1 cellular context compared by ENCODE assay signal in genomic region chr6:169738972-169739529, GRCh38.
TF ChIP-seq lines count a peak whose summit lies in the region.

No MANE protein-coding gene starts in this region.

TF ChIP-seq in HEK293, 187 proteins besides CTCF, POLR2A, EP300 and RAD21 (continued from another document and continues in another):
- TF ChIP-seq PRDM10 (tag by site-specific recombination; IDR thresholded peaks at IDR 0.05), result 0 out of 2 replicates have a peak, but pooled peaks have one; percentile 48
- TF ChIP-seq HOXC10 (CRISPR knock-in tag; IDR thresholded peaks at IDR 0.05), result no peak
- TF ChIP-seq ZNF2 (tag by site-specific recombination; IDR thresholded peaks at IDR 0.05), result no peak
- no peak for TF ChIP-seq ZNF121 (tag by site-specific recombination; IDR thresholded peaks at IDR 0.05)
- no peak for TF ChIP-seq ZNF48 (tag by site-specific recombination; IDR thresholded peaks at IDR 0.05)
- TF ChIP-seq OVOL3 (tag by site-specific recombination; IDR thresholded peaks at IDR 0.05), result no peak
- no peak for TF ChIP-seq PBX3 (CRISPR knock-in tag; IDR thresholded peaks at IDR 0.05)
- no peak for TF ChIP-seq ELK4 (IDR thresholded peaks at IDR 0.05; ENCODE audit: borderline replicate concordance, low read depth, low read length)
- TF ChIP-seq, protein P1, sequence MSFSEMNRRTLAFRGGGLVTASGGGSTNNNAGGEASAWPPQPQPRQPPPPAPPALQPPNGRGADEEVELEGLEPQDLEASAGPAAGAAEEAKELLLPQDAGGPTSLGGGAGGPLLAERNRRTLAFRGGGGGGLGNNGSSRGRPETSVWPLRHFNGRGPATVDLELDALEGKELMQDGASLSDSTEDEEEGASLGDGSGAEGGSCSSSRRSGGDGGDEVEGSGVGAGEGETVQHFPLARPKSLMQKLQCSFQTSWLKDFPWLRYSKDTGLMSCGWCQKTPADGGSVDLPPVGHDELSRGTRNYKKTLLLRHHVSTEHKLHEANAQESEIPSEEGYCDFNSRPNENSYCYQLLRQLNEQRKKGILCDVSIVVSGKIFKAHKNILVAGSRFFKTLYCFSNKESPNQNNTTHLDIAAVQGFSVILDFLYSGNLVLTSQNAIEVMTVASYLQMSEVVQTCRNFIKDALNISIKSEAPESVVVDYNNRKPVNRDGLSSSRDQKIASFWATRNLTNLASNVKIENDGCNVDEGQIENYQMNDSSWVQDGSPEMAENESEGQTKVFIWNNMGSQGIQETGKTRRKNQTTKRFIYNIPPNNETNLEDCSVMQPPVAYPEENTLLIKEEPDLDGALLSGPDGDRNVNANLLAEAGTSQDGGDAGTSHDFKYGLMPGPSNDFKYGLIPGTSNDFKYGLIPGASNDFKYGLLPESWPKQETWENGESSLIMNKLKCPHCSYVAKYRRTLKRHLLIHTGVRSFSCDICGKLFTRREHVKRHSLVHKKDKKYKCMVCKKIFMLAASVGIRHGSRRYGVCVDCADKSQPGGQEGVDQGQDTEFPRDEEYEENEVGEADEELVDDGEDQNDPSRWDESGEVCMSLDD (tag by site-specific recombination; IDR thresholded peaks at IDR 0.05), result no peak
- no peak for TF ChIP-seq ZNF221 (tag by site-specific recombination; IDR thresholded peaks at IDR 0.05; ENCODE audit: borderline replicate concordance)
- TF ChIP-seq ZNF211 (tag by site-specific recombination; IDR thresholded peaks at IDR 0.05; ENCODE audit: low read depth), result no peak
- 0 out of 2 replicates have a peak, but pooled peaks have one; percentile 8 for TF ChIP-seq ZNF692 (tag by site-specific recombination; IDR thresholded peaks at IDR 0.05)
- no peak for TF ChIP-seq ZFP3 (tag by site-specific recombination; IDR thresholded peaks at IDR 0.05; ENCODE audit: low read depth)
- TF ChIP-seq ZFHX2 (tag by site-specific recombination; conservative IDR thresholded peaks at IDR 0.05), result no peak
- no peak for TF ChIP-seq ZNF175 (tag by site-specific recombination; IDR thresholded peaks at IDR 0.05)
- TF ChIP-seq, protein P2, sequence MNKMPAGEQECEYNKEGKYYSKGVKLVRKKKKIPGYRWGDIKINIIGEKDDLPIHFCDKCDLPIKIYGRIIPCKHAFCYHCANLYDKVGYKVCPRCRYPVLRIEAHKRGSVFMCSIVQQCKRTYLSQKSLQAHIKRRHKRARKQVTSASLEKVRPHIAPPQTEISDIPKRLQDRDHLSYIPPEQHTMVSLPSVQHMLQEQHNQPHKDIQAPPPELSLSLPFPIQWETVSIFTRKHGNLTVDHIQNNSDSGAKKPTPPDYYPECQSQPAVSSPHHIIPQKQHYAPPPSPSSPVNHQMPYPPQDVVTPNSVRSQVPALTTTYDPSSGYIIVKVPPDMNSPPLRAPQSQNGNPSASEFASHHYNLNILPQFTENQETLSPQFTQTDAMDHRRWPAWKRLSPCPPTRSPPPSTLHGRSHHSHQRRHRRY (tag by site-specific recombination; IDR thresholded peaks at IDR 0.05), result no peak
- TF ChIP-seq, protein P3, sequence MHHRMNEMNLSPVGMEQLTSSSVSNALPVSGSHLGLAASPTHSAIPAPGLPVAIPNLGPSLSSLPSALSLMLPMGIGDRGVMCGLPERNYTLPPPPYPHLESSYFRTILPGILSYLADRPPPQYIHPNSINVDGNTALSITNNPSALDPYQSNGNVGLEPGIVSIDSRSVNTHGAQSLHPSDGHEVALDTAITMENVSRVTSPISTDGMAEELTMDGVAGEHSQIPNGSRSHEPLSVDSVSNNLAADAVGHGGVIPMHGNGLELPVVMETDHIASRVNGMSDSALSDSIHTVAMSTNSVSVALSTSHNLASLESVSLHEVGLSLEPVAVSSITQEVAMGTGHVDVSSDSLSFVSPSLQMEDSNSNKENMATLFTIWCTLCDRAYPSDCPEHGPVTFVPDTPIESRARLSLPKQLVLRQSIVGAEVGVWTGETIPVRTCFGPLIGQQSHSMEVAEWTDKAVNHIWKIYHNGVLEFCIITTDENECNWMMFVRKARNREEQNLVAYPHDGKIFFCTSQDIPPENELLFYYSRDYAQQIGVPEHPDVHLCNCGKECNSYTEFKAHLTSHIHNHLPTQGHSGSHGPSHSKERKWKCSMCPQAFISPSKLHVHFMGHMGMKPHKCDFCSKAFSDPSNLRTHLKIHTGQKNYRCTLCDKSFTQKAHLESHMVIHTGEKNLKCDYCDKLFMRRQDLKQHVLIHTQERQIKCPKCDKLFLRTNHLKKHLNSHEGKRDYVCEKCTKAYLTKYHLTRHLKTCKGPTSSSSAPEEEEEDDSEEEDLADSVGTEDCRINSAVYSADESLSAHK (tag by site-specific recombination; IDR thresholded peaks at IDR 0.05), result no peak
- TF ChIP-seq, protein P4, sequence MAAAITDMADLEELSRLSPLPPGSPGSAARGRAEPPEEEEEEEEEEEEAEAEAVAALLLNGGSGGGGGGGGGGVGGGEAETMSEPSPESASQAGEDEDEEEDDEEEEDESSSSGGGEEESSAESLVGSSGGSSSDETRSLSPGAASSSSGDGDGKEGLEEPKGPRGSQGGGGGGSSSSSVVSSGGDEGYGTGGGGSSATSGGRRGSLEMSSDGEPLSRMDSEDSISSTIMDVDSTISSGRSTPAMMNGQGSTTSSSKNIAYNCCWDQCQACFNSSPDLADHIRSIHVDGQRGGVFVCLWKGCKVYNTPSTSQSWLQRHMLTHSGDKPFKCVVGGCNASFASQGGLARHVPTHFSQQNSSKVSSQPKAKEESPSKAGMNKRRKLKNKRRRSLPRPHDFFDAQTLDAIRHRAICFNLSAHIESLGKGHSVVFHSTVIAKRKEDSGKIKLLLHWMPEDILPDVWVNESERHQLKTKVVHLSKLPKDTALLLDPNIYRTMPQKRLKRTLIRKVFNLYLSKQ (tag by site-specific recombination; IDR thresholded peaks at IDR 0.05; ENCODE audit: borderline replicate concordance), result no peak
- TF ChIP-seq ZNF26 (tag by site-specific recombination; IDR thresholded peaks at IDR 0.05), result no peak
- TF ChIP-seq ZNF529 (tag by site-specific recombination; IDR thresholded peaks at IDR 0.05; ENCODE audit: insufficient replicate concordance), result no peak
- no peak for TF ChIP-seq ZNF426 (tag by site-specific recombination; IDR thresholded peaks at IDR 0.05)
- no peak for TF ChIP-seq ZNF416 (tag by site-specific recombination; IDR thresholded peaks at IDR 0.05)
- TF ChIP-seq, protein P5, sequence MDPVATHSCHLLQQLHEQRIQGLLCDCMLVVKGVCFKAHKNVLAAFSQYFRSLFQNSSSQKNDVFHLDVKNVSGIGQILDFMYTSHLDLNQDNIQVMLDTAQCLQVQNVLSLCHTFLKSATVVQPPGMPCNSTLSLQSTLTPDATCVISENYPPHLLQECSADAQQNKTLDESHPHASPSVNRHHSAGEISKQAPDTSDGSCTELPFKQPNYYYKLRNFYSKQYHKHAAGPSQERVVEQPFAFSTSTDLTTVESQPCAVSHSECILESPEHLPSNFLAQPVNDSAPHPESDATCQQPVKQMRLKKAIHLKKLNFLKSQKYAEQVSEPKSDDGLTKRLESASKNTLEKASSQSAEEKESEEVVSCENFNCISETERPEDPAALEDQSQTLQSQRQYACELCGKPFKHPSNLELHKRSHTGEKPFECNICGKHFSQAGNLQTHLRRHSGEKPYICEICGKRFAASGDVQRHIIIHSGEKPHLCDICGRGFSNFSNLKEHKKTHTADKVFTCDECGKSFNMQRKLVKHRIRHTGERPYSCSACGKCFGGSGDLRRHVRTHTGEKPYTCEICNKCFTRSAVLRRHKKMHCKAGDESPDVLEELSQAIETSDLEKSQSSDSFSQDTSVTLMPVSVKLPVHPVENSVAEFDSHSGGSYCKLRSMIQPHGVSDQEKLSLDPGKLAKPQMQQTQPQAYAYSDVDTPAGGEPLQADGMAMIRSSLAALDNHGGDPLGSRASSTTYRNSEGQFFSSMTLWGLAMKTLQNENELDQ (tag by site-specific recombination; IDR thresholded peaks at IDR 0.05; ENCODE audit: low read depth), result no peak
- no peak for TF ChIP-seq ZNF791 (tag by site-specific recombination; IDR thresholded peaks at IDR 0.05)
- no peak for TF ChIP-seq ZNF629 (tag by site-specific recombination; IDR thresholded peaks at IDR 0.05)
- no peak for TF ChIP-seq ZNF202 (tag by site-specific recombination; IDR thresholded peaks at IDR 0.05; ENCODE audit: borderline replicate concordance)
- no peak for TF ChIP-seq ZSCAN18 (tag by site-specific recombination; IDR thresholded peaks at IDR 0.05)
- TF ChIP-seq ZNF600 (tag by site-specific recombination; IDR thresholded peaks at IDR 0.05), result no peak
- peak; percentile 82 for TF ChIP-seq PRDM6 (tag by site-specific recombination; IDR thresholded peaks at IDR 0.05)
- TF ChIP-seq ZBTB21 (tag by site-specific recombination; IDR thresholded peaks at IDR 0.05), result no peak
